9 cellular contexts compared by ENCODE assay signal in genomic region chr12:88393017-88393767, GRCh38.
DNase-seq lines count a peak whose midpoint lies in the region; ATAC-seq and TF ChIP-seq lines count a peak whose summit lies in the region.
"Had no signal": no experiment of that assay in that cellular context is flagged by ENCODE, and none has a peak within 500 bp of the region (broad histone marks: within the 10 kb centered on the region; RNA-seq: fewer than 3 reads in every experiment).

No MANE protein-coding gene starts in this region.

- no peak overlapping the region for H3K4me3 Mint-ChIP-seq in activated T-helper 2 cell treated with anti-CD3 and anti-CD28 coated beads, Interferon-gamma antibody, Interleukin-2, Interleukin-4, amounts not matched to agents 10 μg/mL and 5 μg/mL and 100 μg/mL, durations not matched to agents 14 hours and 24 hours and 36 hours (ENCODE audit: low read depth)

- H3K9me3 Mint-ChIP-seq in activated T-helper 2 cell treated with anti-CD3 and anti-CD28 coated beads, Interferon-gamma antibody, Interleukin-2, Interleukin-4, amounts not matched to agents 10 μg/mL and 5 μg/mL and 100 μg/mL, durations not matched to agents 14 hours and 24 hours and 36 hours, result no peaks in the 10 kb centered on the region

- H3K27ac ChIP-seq in fibroblast of lung (ENCODE audit: insufficient read depth, low read length), result no peak overlapping the region
- H3K27ac ChIP-seq in aorta (ENCODE audit: low read depth in 1 of 2, low read length in 2 of 2), result no peak overlapping the region

- DNase-seq in AG09309 (ENCODE audit: low read depth), result no peak
- peak; percentile 16 for DNase-seq in NCI-H2171 treated with DMSO at 0.1 percent for 48 hours (lab: John Stamatoyannopoulos, UW)
- peak in 1 of 2 donors; percentile 25 for DNase-seq in fibroblast of lung (ENCODE audit: low read depth in 2 of 2)
- no peak for DNase-seq in activated T-helper 2 cell treated with anti-CD3 and anti-CD28 coated beads, Interferon-gamma antibody, Interleukin-2, Interleukin-4, amounts not matched to agents 10 μg/mL and 5 μg/mL and 100 μg/mL, durations not matched to agents 14 hours and 24 hours and 36 hours (ENCODE audit: low spot score)
- DNase-seq in hippocampal formation (lab: John Stamatoyannopoulos, UW), result no peak
- no peak for DNase-seq in activated CD4-positive, CD25-positive, alpha-beta regulatory T cell (lab: John Stamatoyannopoulos, UW)
- no peak for DNase-seq in aorta

- no peak overlapping the region for H3K4me2 ChIP-seq in fibroblast of lung (ENCODE audit: extremely low read depth, insufficient read depth, low read length)

- H3K4me3 ChIP-seq in AG09309 (ENCODE audit: control insufficient read depth, low read depth, low read length), result no peak overlapping the region
- H3K4me3 ChIP-seq in fibroblast of lung (replicated peaks in 1 of 4; ENCODE audit: control extremely low read depth in 1 of 4, insufficient read depth in 1 of 4, low read depth in 3 of 4, low read length in 4 of 4), result no peak overlapping the region
- no peak overlapping the region for H3K4me3 ChIP-seq in aorta (ENCODE audit: low read length in 2 of 2)

- ATAC-seq in GM19438 (IDR thresholded peaks at IDR 0.05; ENCODE audit: low read depth, unreplicated experiment) (peak; percentile 61), aorta (ENCODE audit: low FRiP score) (no peak)

- peaks cover 4% of the 10 kb centered on the region for H3K27me3 Mint-ChIP-seq in activated T-helper 2 cell treated with anti-CD3 and anti-CD28 coated beads, Interferon-gamma antibody, Interleukin-2, Interleukin-4, amounts not matched to agents 10 μg/mL and 5 μg/mL and 100 μg/mL, durations not matched to agents 14 hours and 24 hours and 36 hours (ENCODE audit: low read depth)

- H3K9ac ChIP-seq in fibroblast of lung (ENCODE audit: insufficient read depth, low read length), result no peak overlapping the region

- H4K20me1 ChIP-seq in fibroblast of lung (ENCODE audit: control insufficient read depth, extremely low read depth, insufficient read depth, low read length), result no peaks in the 10 kb centered on the region

- H3K27me3 ChIP-seq in fibroblast of lung (ENCODE audit: control insufficient read depth, insufficient read depth, low read length), result no peaks in the 10 kb centered on the region
- H3K27me3 ChIP-seq in aorta (ENCODE audit: control insufficient read depth in 1 of 2, insufficient read depth in 2 of 2, low read length in 1 of 2), result no peaks in the 10 kb centered on the region

- H3K79me2 ChIP-seq in fibroblast of lung (ENCODE audit: control insufficient read depth, insufficient read depth, low read length), result peaks cover 8% of the 10 kb centered on the region

- H3K4me1 ChIP-seq in fibroblast of lung (ENCODE audit: control insufficient read depth, extremely low read depth, insufficient read depth, low read length), result peaks cover 4% of the 10 kb centered on the region
- no peaks in the 10 kb centered on the region for H3K4me1 ChIP-seq in aorta (ENCODE audit: control insufficient read depth in 1 of 2, insufficient read depth in 2 of 2, low read length in 2 of 2)

- intact Hi-C loops in activated T-helper 2 cell treated with anti-CD3 and anti-CD28 coated beads, Interferon-gamma antibody, Interleukin-2, Interleukin-4, amounts not matched to agents 10 μg/mL and 5 μg/mL and 100 μg/mL, durations not matched to agents 14 hours and 24 hours and 36 hours (cut with micrococcal nuclease), result loop anchor here (1.0 to 10.0 kb wide), 2 partner anchors 282 to 358 kb away; a partner anchor contains a TSS
- intact Hi-C loops in aorta (cut with DNase I), result no loop called here

- no peak overlapping the region for H2AFZ ChIP-seq in fibroblast of lung (ENCODE audit: low read length)

- H3K4me1 Mint-ChIP-seq in activated T-helper 2 cell treated with anti-CD3 and anti-CD28 coated beads, Interferon-gamma antibody, Interleukin-2, Interleukin-4, amounts not matched to agents 10 μg/mL and 5 μg/mL and 100 μg/mL, durations not matched to agents 14 hours and 24 hours and 36 hours (ENCODE audit: low read depth), result peaks cover 36% of the 10 kb centered on the region

- 88 to 89% methylated on average over 2 of the region's 2 CpGs for WGBS in aorta, 2 donors

- H3K27ac Mint-ChIP-seq in activated T-helper 2 cell treated with anti-CD3 and anti-CD28 coated beads, Interferon-gamma antibody, Interleukin-2, Interleukin-4, amounts not matched to agents 10 μg/mL and 5 μg/mL and 100 μg/mL, durations not matched to agents 14 hours and 24 hours and 36 hours, result no peak overlapping the region
- H3K27ac Mint-ChIP-seq: activated naive CD4-positive, alpha-beta T cell treated with anti-CD3 and anti-CD28 coated beads, Interleukin-2, amount 50 U/mL, for 72 hours had no signal

- no peaks in the 10 kb centered on the region for H3K36me3 Mint-ChIP-seq in activated T-helper 2 cell treated with anti-CD3 and anti-CD28 coated beads, Interferon-gamma antibody, Interleukin-2, Interleukin-4, amounts not matched to agents 10 μg/mL and 5 μg/mL and 100 μg/mL, durations not matched to agents 14 hours and 24 hours and 36 hours (ENCODE audit: low read depth)

- no peaks in the 10 kb centered on the region for H3K36me3 ChIP-seq in fibroblast of lung (ENCODE audit: control insufficient read depth, insufficient read depth, low read length)
- no peaks in the 10 kb centered on the region for H3K36me3 ChIP-seq in aorta (ENCODE audit: control insufficient read depth in 1 of 2, insufficient read depth in 2 of 2, low read length in 1 of 2)

- H3K9me3 ChIP-seq in fibroblast of lung (ENCODE audit: control insufficient read depth, insufficient read depth, low read depth, low read length), result no peaks in the 10 kb centered on the region
- H3K9me3 ChIP-seq in aorta (ENCODE audit: control insufficient read depth, low read length), result no peaks in the 10 kb centered on the region

- TF ChIP-seq CTCF in AG09309 (IDR thresholded peaks at IDR 0.05; ENCODE audit: control insufficient read depth, insufficient read depth, low read depth, low read length, missing control alignments) (peak; percentile 35), fibroblast of lung (conservative IDR thresholded peaks at IDR 0.05 in 1 of 2, IDR thresholded peaks at IDR 0.05 in 1 of 2; ENCODE audit: low read depth in 1 of 2, low read length in 2 of 2) (peak; percentile 21 to 26)
